Comparison of ENCODE assay signal across 1 cellular context in the genomic region with DNA sequence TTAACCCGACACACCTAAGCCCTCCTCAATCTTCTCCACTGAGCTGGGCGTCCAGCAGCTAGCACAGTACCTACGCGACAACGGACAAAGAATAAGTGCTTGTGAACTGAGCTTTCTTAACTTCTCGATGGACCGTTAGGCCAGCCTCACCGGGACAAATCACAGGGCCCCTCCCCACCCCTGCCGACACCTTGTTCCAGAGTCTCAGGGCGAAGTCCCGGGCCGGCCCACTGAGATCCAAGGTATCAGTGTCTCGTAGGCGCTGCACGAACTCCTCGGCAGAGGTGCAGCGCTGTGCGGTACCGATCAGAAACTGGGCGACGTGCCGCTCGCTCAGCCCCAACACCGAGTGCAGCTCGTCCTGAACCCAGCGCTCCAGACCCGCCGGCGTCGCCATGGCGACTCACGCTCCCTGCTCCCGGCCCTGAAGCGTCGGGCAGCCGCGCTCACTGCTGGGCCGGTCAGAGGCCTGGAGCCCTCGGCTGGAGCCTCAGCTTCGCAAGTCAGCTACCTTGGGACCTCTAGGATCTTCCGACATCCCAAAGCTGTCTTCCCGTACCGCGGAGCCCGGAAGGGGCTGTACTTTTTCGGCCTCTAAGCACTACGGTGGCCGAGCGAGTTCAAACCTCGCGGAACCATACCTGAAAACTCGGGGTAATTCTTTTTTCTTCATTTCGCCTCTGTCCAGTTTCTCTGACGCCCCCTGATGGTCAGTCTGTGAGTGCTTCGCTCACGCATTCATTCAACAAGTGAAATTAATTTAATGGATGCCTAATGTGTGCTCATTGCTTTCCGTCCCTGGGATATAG.
TF ChIP-seq lines count a peak whose summit lies in the region.

DHX16 (minus strand) TSS at position 562 of the 809 bp plus-strand sequence; CDS start at position 397, 165 bp downstream.

TF ChIP-seq in HEK293, 187 proteins besides CTCF, POLR2A, EP300 and RAD21 (continued from another document and continues in another):
- TF ChIP-seq, protein P1, sequence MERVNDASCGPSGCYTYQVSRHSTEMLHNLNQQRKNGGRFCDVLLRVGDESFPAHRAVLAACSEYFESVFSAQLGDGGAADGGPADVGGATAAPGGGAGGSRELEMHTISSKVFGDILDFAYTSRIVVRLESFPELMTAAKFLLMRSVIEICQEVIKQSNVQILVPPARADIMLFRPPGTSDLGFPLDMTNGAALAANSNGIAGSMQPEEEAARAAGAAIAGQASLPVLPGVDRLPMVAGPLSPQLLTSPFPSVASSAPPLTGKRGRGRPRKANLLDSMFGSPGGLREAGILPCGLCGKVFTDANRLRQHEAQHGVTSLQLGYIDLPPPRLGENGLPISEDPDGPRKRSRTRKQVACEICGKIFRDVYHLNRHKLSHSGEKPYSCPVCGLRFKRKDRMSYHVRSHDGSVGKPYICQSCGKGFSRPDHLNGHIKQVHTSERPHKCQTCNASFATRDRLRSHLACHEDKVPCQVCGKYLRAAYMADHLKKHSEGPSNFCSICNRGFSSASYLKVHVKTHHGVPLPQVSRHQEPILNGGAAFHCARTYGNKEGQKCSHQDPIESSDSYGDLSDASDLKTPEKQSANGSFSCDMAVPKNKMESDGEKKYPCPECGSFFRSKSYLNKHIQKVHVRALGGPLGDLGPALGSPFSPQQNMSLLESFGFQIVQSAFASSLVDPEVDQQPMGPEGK (tag by site-specific recombination; IDR thresholded peaks at IDR 0.05): no peak
- peak; percentile 61; the same call in 1 of the 2 replicates for TF ChIP-seq ZNF558 (tag by site-specific recombination; IDR thresholded peaks at IDR 0.05)
- no peak for TF ChIP-seq ZNF202 (tag by site-specific recombination; IDR thresholded peaks at IDR 0.05; ENCODE audit: borderline replicate concordance)
- no peak for TF ChIP-seq ZNF140 (tag by site-specific recombination; IDR thresholded peaks at IDR 0.05)
- peak; percentile 71 for TF ChIP-seq ZNF184 (tag by site-specific recombination; IDR thresholded peaks at IDR 0.05)
- peak; percentile 55; the same call in 1 of the 2 replicates for TF ChIP-seq ZNF610 (tag by site-specific recombination; IDR thresholded peaks at IDR 0.05; ENCODE audit: borderline replicate concordance)
- peak; percentile 78 for TF ChIP-seq IKZF3 (tag by site-specific recombination; IDR thresholded peaks at IDR 0.05)
- TF ChIP-seq, protein P2, sequence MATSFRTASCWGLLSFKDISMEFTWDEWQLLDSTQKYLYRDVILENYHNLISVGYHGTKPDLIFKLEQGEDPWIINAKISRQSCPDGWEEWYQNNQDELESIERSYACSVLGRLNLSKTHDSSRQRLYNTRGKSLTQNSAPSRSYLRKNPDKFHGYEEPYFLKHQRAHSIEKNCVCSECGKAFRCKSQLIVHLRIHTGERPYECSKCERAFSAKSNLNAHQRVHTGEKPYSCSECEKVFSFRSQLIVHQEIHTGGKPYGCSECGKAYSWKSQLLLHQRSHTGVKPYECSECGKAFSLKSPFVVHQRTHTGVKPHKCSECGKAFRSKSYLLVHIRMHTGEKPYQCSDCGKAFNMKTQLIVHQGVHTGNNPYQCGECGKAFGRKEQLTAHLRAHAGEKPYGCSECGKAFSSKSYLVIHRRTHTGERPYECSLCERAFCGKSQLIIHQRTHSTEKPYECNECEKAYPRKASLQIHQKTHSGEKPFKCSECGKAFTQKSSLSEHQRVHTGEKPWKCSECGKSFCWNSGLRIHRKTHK (tag by site-specific recombination; IDR thresholded peaks at IDR 0.05): no peak
- TF ChIP-seq ZNF677 (tag by site-specific recombination; IDR thresholded peaks at IDR 0.05): no peak
- peak; percentile 99 for TF ChIP-seq ZNF600 (tag by site-specific recombination; IDR thresholded peaks at IDR 0.05)
- TF ChIP-seq ZNF366 (tag by site-specific recombination; conservative IDR thresholded peaks at IDR 0.05): peak; percentile 71
- TF ChIP-seq ZNF837 (tag by site-specific recombination; IDR thresholded peaks at IDR 0.05): no peak
- no peak for TF ChIP-seq ZNF416 (tag by site-specific recombination; IDR thresholded peaks at IDR 0.05)
- TF ChIP-seq ZNF211 (tag by site-specific recombination; IDR thresholded peaks at IDR 0.05; ENCODE audit: low read depth): no peak
- TF ChIP-seq ZNF488 (tag by site-specific recombination; IDR thresholded peaks at IDR 0.05): no peak
- peak; percentile 79 for TF ChIP-seq PRDM1 (tag by site-specific recombination; IDR thresholded peaks at IDR 0.05)
- no peak for TF ChIP-seq GLI2 (tag by site-specific recombination; IDR thresholded peaks at IDR 0.05; ENCODE audit: borderline replicate concordance, low read depth)
- TF ChIP-seq GLI4 (tag by site-specific recombination; IDR thresholded peaks at IDR 0.05): 0 out of 2 replicates have a peak, but pooled peaks have one; percentile 8
- TF ChIP-seq FEZF1 (tag by site-specific recombination; IDR thresholded peaks at IDR 0.05): no peak
- TF ChIP-seq ZNF132 (tag by site-specific recombination; IDR thresholded peaks at IDR 0.05; ENCODE audit: borderline replicate concordance): no peak
- TF ChIP-seq ZNF645 (tag by site-specific recombination; IDR thresholded peaks at IDR 0.05): no peak
- no peak for TF ChIP-seq ZNF433 (tag by site-specific recombination; IDR thresholded peaks at IDR 0.05; ENCODE audit: low read depth)
- TF ChIP-seq HOXA7 (CRISPR knock-in tag; IDR thresholded peaks at IDR 0.05; ENCODE audit: borderline replicate concordance): no peak
- TF ChIP-seq ZNF518A (tag by site-specific recombination; conservative IDR thresholded peaks at IDR 0.05; ENCODE audit: low read depth): peak; percentile 48; the same call in 1 of the 2 replicates
- TF ChIP-seq TRIM28 (IDR thresholded peaks at IDR 0.05; ENCODE audit: borderline replicate concordance, low read length): peak; percentile 80
- TF ChIP-seq ZNF560 (tag by site-specific recombination; IDR thresholded peaks at IDR 0.05; ENCODE audit: borderline replicate concordance): no peak
- peak; percentile 56; the same call in 1 of the 2 replicates for TF ChIP-seq SP2 (tag by site-specific recombination; IDR thresholded peaks at IDR 0.05)
- peak; percentile 42; the same call in 1 of the 2 replicates for TF ChIP-seq ZFP37 (tag by site-specific recombination; IDR thresholded peaks at IDR 0.05)
- TF ChIP-seq SP7 (tag by site-specific recombination; IDR thresholded peaks at IDR 0.05): peak; percentile 65
- no peak for TF ChIP-seq ZNF404 (tag by site-specific recombination; IDR thresholded peaks at IDR 0.05)
- no peak for TF ChIP-seq HOXD13 (CRISPR knock-in tag; IDR thresholded peaks at IDR 0.05; ENCODE audit: borderline replicate concordance)
- no peak for TF ChIP-seq ZNF423 (tag by site-specific recombination; IDR thresholded peaks at IDR 0.05)
- TF ChIP-seq KLF17 (tag by site-specific recombination; IDR thresholded peaks at IDR 0.05): peak; percentile 48; the same call in 1 of the 2 replicates
- peak; percentile 42; the same call in 1 of the 2 replicates for TF ChIP-seq KLF8 (tag by site-specific recombination; IDR thresholded peaks at IDR 0.05)
- no peak for TF ChIP-seq ZNF510 (tag by site-specific recombination; IDR thresholded peaks at IDR 0.05; ENCODE audit: insufficient replicate concordance)
- TF ChIP-seq ZNF133 (tag by site-specific recombination; IDR thresholded peaks at IDR 0.05): no peak
- no peak for TF ChIP-seq ZBTB7A (tag by site-specific recombination; IDR thresholded peaks at IDR 0.05; ENCODE audit: low read depth)
- TF ChIP-seq, protein P3, sequence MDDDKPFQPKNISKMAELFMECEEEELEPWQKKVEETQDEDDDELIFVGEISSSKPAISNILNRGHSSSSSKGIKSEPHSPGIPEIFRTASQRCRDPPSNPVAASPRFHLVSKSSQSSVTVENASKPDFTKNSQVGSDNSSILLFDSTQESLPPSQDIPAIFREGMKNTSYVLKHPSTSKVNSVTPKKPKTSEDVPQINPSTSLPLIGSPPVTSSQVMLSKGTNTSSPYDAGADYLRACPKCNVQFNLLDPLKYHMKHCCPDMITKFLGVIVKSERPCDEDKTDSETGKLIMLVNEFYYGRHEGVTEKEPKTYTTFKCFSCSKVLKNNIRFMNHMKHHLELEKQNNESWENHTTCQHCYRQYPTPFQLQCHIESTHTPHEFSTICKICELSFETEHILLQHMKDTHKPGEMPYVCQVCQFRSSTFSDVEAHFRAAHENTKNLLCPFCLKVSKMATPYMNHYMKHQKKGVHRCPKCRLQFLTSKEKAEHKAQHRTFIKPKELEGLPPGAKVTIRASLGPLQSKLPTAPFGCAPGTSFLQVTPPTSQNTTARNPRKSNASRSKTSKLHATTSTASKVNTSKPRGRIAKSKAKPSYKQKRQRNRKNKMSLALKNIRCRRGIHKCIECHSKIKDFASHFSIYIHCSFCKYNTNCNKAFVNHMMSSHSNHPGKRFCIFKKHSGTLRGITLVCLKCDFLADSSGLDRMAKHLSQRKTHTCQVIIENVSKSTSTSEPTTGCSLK (tag by site-specific recombination; IDR thresholded peaks at IDR 0.05): no peak
- no peak for TF ChIP-seq ZNF549 (tag by site-specific recombination; IDR thresholded peaks at IDR 0.05)
- no peak for TF ChIP-seq PRDM4 (tag by site-specific recombination; IDR thresholded peaks at IDR 0.05)
- peak; percentile 65; the same call in 1 of the 2 replicates for TF ChIP-seq ZFP69B (tag by site-specific recombination; IDR thresholded peaks at IDR 0.05)
- TF ChIP-seq ZBTB20 (tag by site-specific recombination; IDR thresholded peaks at IDR 0.05): peak; percentile 78
- TF ChIP-seq ZNF175 (tag by site-specific recombination; IDR thresholded peaks at IDR 0.05): no peak
